Comparison of ENCODE assay signal across 25 cellular contexts in the genomic region with DNA sequence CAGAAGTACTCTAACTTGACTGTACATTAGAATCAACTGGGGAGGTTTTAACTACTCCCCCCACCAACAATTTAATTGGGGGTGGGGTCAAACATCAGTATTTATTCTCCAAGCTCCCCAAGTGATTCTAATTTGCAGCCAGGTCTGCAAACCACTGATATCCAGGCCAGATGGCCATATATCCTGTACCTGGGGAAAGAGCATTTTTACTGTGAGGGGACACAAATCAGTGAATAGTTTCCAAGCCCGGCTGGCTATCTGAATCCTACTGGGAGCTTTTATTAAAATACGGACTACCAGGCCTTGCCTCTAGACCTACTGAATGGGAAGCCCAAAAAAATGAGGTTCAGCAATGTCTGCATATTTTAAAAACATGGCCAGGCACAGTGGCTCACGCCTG.
A peak's percentile ranks its signal among the peaks of the same experiment; 100 is the strongest.
DNase-seq lines count a peak whose midpoint lies in the region; ATAC-seq, FAIRE-seq and TF ChIP-seq lines count a peak whose summit lies in the region.
"Had no signal": no experiment of that assay in that cellular context is flagged by ENCODE, and none has a peak within 500 bp of the region (broad histone marks: within the 10 kb centered on the region; RNA-seq: fewer than 3 reads in every experiment).

No MANE protein-coding gene starts in this region.

- H2AFZ ChIP-seq in SK-N-SH (ENCODE audit: low read depth): no peak overlapping the region

- H3K9me3 ChIP-seq in SK-N-SH (no peaks in the 10 kb centered on the region), upper lobe of right lung (no peaks in the 10 kb centered on the region), small intestine (ENCODE audit: control insufficient read depth, low read depth) (no peaks in the 10 kb centered on the region)
- H3K9me3 ChIP-seq: HAP-1, Peyer's patch, SJCRH30 had no signal

- WGBS in SK-N-SH (ENCODE audit: low lambda C conversion rate): 90% methylated on average over 3 of the region's 3 CpGs
- 84 to 93% (median 87%) methylated on average over 3 of the region's 3 CpGs for WGBS in small intestine, 3 donors

- no peaks in the 10 kb centered on the region for H4K20me1 ChIP-seq in SK-N-SH (ENCODE audit: insufficient read depth)

- H3K27me3 Mint-ChIP-seq in chondrocyte (ENCODE audit: low read depth) (no peaks in the 10 kb centered on the region), nephron progenitor cell (ENCODE audit: low read depth, poor library complexity) (no peaks in the 10 kb centered on the region), immature natural killer cell (ENCODE audit: low read depth in 3 of 3) (peaks cover 0 to 6% (median 3%) of the 10 kb centered on the region in 3 donors)
- H3K27me3 Mint-ChIP-seq: IgD-negative memory B cell, memory B cell, T-helper 17 cell had no signal

- H3F3A ChIP-seq in SK-N-SH (replicated peaks; ENCODE audit: insufficient read depth): peaks cover 30% of the 10 kb centered on the region

- ATAC-seq in SK-N-SH treated with all-trans-retinoic acid at 6 μM for 48 hours (no peak), upper lobe of right lung (no peak), sciatic nerve (no peak)
- ATAC-seq: naive thymus-derived CD8-positive, alpha-beta T cell; T-helper 17 cell had no signal

- FAIRE-seq in small intestine (lab: Jason Lieb, UNC): no peak
- FAIRE-seq: keratinocyte had no signal

- H3K4me1 Mint-ChIP-seq in chondrocyte (ENCODE audit: low read depth): peaks cover 34% of the 10 kb centered on the region
- peaks cover 75% of the 10 kb centered on the region for H3K4me1 Mint-ChIP-seq in nephron progenitor cell
- H3K4me1 Mint-ChIP-seq in immature natural killer cell: no peaks in the 10 kb centered on the region
- H3K4me1 Mint-ChIP-seq: T-helper 17 cell had no signal

- H3K36me3 Mint-ChIP-seq in chondrocyte (ENCODE audit: low read depth) (no peaks in the 10 kb centered on the region), nephron progenitor cell (ENCODE audit: low read depth) (peaks cover 7% of the 10 kb centered on the region), immature natural killer cell (peaks cover 0 to 3% (median 0%) of the 10 kb centered on the region in 3 donors)
- H3K36me3 Mint-ChIP-seq: memory B cell; naive thymus-derived CD8-positive, alpha-beta T cell had no signal

- TF ChIP-seq CTCF in SK-N-SH (IDR thresholded peaks at IDR 0.05): no peak
- no peak for TF ChIP-seq CTCF in chondrocyte (IDR thresholded peaks at IDR 0.05)
- no peak for TF ChIP-seq CTCF in nephron progenitor cell (IDR thresholded peaks at IDR 0.05)
- TF ChIP-seq CTCF in upper lobe of right lung (IDR thresholded peaks at IDR 0.05): no peak

- CTCF ChIA-PET in SK-N-SH (lab: Yijun Ruan, JAX): interaction anchor here (0.8 kb wide), 1 partner anchor 10 kb away, joined by 3 read pairs; no protein-coding TSS in a partner anchor

- H3K79me2 ChIP-seq in SK-N-SH (ENCODE audit: insufficient read depth): peaks cover 82% of the 10 kb centered on the region

- TF ChIP-seq RAD21 in SK-N-SH (IDR thresholded peaks at IDR 0.05; ENCODE audit: low read length): no peak

- peak overlapping the region; percentile 74 for H3K4me2 ChIP-seq in SK-N-SH

- POLR2A ChIA-PET in SK-N-SH (lab: Yijun Ruan, JAX): no interaction called here

- no peaks in the 10 kb centered on the region for H3K36me3 ChIP-seq in SK-N-SH (replicated peaks in 1 of 2; ENCODE audit: control insufficient read depth in 1 of 2, insufficient read depth in 2 of 2, low read length in 1 of 2)
- no peaks in the 10 kb centered on the region for H3K36me3 ChIP-seq in upper lobe of right lung
- no peaks in the 10 kb centered on the region for H3K36me3 ChIP-seq in small intestine (ENCODE audit: control insufficient read depth in 2 of 2, insufficient read depth in 2 of 2, low read length in 2 of 2)
- H3K36me3 ChIP-seq: cardiac muscle cell, HAP-1, Peyer's patch, SJCRH30 had no signal

- H3K9me2 ChIP-seq in SK-N-SH: no peaks in the 10 kb centered on the region

- H3K27ac Mint-ChIP-seq in chondrocyte (ENCODE audit: unreplicated experiment) (peak overlapping the region; percentile 12), nephron progenitor cell (peak overlapping the region; percentile 23), immature natural killer cell (no peak overlapping the region)
- H3K27ac Mint-ChIP-seq: IgD-negative memory B cell; memory B cell; naive thymus-derived CD8-positive, alpha-beta T cell; T-helper 17 cell had no signal

- H3K4me3 Mint-ChIP-seq in chondrocyte (ENCODE audit: unreplicated experiment) (no peak overlapping the region), nephron progenitor cell (no peak overlapping the region), immature natural killer cell (no peak overlapping the region)
- H3K4me3 Mint-ChIP-seq: IgD-negative memory B cell; memory B cell; naive thymus-derived CD8-positive, alpha-beta T cell; T-helper 17 cell had no signal

- H3K9ac ChIP-seq in SK-N-SH: peak overlapping the region; percentile 71; the same call in 1 of the 2 replicates

- no peak for TF ChIP-seq EP300 in SK-N-SH (IDR thresholded peaks at IDR 0.05; ENCODE audit: borderline replicate concordance in 1 of 2, low read depth in 1 of 2, low read length in 1 of 2)

- intact Hi-C loops in upper lobe of right lung (cut with DNase I): no loop called here
- intact Hi-C loops in sciatic nerve (cut with DNase I): no loop called here

- DNase-seq in SK-N-SH (no peak), chondrocyte (ENCODE audit: low spot score) (no peak), nephron progenitor cell (no peak), upper lobe of right lung (no peak), immature natural killer cell (no peak), sciatic nerve (ENCODE audit: low spot score) (no peak), small intestine (no peak)
- DNase-seq: 8988T; activated CD4-positive, alpha-beta T cell treated with anti-CD3 and anti-CD28 coated beads for 4 hours; activated naive CD4-positive, alpha-beta T cell treated with Interleukin-2 at 50 U/mL for 16 hours; activated T-cell treated with anti-CD3 and anti-CD28 coated beads, Interleukin-2, amount 50 U/mL, for 48 hours; amygdala; naive thymus-derived CD8-positive, alpha-beta T cell; NCI-H510A treated with DMSO at 0.1 percent for 48 hours; Peyer's patch; SJCRH30; T-helper 17 cell had no signal

- H3K27ac ChIP-seq in SK-N-SH (ENCODE audit: low read depth in 2 of 2, low read length in 1 of 2) (peak overlapping the region; percentile 58 to 92), upper lobe of right lung (peak overlapping the region; percentile 55), small intestine (ENCODE audit: low read depth in 1 of 2, low read length in 1 of 2) (peak overlapping the region in 1 of 2 donors; percentile 25)
- H3K27ac ChIP-seq: cardiac muscle cell, epithelial cell of prostate, SJCRH30 had no signal

- H3K4me1 ChIP-seq in SK-N-SH (ENCODE audit: control insufficient read depth in 1 of 2, insufficient read depth in 2 of 2, low read depth in 1 of 2, low read length in 1 of 2) (peaks cover 8 to 48% of the 10 kb centered on the region in 2 experiments; a peak in 3 of 4 replicates), upper lobe of right lung (no peaks in the 10 kb centered on the region), small intestine (ENCODE audit: control insufficient read depth in 2 of 2, insufficient read depth in 1 of 2, low read depth in 1 of 2, low read length in 1 of 2) (no peaks in the 10 kb centered on the region)
- H3K4me1 ChIP-seq: Peyer's patch had no signal

- H3K4me3 ChIP-seq in SK-N-SH (ENCODE audit: low read depth in 2 of 2, low read length in 1 of 2): no peak overlapping the region; a peak in 1 of 4 replicates
- H3K4me3 ChIP-seq in upper lobe of right lung: no peak overlapping the region
- H3K4me3 ChIP-seq in small intestine (ENCODE audit: low read depth in 1 of 2, low read length in 2 of 2): no peak overlapping the region
- H3K4me3 ChIP-seq: cardiac muscle cell, HAP-1, Peyer's patch, SJCRH30 had no signal

- H3K9me3 Mint-ChIP-seq in chondrocyte (ENCODE audit: low read depth): no peaks in the 10 kb centered on the region
- H3K9me3 Mint-ChIP-seq in nephron progenitor cell: no peaks in the 10 kb centered on the region
- no peaks in the 10 kb centered on the region for H3K9me3 Mint-ChIP-seq in immature natural killer cell
- H3K9me3 Mint-ChIP-seq: memory B cell; naive thymus-derived CD8-positive, alpha-beta T cell had no signal

- H3K27me3 ChIP-seq in SK-N-SH (ENCODE audit: insufficient read depth) (no peaks in the 10 kb centered on the region), upper lobe of right lung (no peaks in the 10 kb centered on the region), small intestine (ENCODE audit: control insufficient read depth in 2 of 2, insufficient read depth in 2 of 2, low read length in 2 of 2) (no peaks in the 10 kb centered on the region)
- H3K27me3 ChIP-seq: cardiac muscle cell, foreskin keratinocyte, Peyer's patch, SJCRH30 had no signal

TF ChIP-seq in SK-N-SH, 30 proteins besides CTCF, POLR2A, EP300 and RAD21 (continues in another document):
- TF ChIP-seq SIN3A (IDR thresholded peaks at IDR 0.05; ENCODE audit: borderline replicate concordance, low read depth, low read length) (no peak), GATA2 (CRISPR knock-in tag; IDR thresholded peaks at IDR 0.05) (no peak)
- TF ChIP-seq, protein P1, sequence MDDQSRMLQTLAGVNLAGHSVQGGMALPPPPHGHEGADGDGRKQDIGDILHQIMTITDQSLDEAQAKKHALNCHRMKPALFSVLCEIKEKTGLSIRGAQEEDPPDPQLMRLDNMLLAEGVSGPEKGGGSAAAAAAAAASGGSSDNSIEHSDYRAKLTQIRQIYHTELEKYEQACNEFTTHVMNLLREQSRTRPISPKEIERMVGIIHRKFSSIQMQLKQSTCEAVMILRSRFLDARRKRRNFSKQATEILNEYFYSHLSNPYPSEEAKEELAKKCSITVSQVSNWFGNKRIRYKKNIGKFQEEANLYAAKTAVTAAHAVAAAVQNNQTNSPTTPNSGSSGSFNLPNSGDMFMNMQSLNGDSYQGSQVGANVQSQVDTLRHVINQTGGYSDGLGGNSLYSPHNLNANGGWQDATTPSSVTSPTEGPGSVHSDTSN (IDR thresholded peaks at IDR 0.05): no peak

TF ChIP-seq in SK-N-SH treated with all-trans-retinoic acid at 6 μM for 48 hours, 23 proteins besides CTCF, POLR2A, EP300 and RAD21:
- TF ChIP-seq SNAI2 (CRISPR knock-in tag; IDR thresholded peaks at IDR 0.05): no peak

Comparison
In these comparisons a context has a peak if more than half of its experiments do, and no peak if none do; other contexts are left out.
1. H3K27ac Mint-ChIP-seq: peak in chondrocyte (single experiment) and nephron progenitor cell (single experiment); none in immature natural killer cell (0 of 6).